1 cellular context compared by ENCODE assay signal in the genomic region with DNA sequence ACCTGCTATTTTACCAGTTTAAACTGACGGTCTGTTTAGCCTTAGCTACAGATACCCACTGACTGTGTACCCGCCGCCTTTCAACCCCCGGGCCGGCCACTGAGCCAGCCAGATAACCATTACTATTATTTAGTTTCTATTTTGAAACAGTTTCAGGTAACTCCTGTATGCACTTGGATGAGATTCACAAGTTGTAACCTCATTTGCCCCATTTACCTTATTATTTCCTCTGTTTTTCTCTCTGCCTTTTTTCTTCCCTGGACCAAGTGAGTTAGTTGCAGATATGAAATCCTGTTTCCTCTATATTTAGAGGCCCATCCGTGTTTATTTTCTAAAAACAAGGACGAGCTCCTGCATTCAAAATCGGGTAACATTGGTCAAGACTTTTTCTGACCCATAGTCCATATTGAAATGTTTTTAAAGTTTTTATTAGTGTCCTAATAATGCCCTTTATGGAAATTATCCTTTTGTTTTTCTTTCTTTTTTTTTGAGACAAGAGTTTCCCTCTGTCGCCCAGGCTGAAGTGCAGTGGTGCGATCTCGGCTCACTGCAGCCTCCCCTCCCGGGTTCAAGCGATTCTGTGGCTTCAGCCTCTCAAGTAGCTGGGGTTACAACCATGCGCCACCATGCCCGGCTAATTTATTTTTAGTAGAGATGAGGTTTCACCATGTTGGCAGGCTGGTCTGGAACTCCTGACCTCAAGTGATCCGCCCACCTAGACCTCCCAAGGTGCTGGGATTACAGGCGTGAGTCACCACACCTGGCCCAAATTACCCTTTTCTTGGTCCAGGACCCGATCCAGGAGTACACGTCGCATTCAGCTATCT.
TF ChIP-seq lines count a peak whose summit lies in the region.

No MANE protein-coding gene starts in this region.

TF ChIP-seq in HepG2, 621 proteins besides CTCF, POLR2A, EP300 and RAD21 (continued from another document and continues in another):
- TF ChIP-seq POGK (CRISPR knock-in tag; conservative IDR thresholded peaks at IDR 0.05): no peak
- TF ChIP-seq ZFP82 (CRISPR knock-in tag; IDR thresholded peaks at IDR 0.05; ENCODE audit: borderline replicate concordance): 0 out of 2 replicates have a peak, but pooled peaks have one; percentile 18
- TF ChIP-seq TBX2 (CRISPR knock-in tag; IDR thresholded peaks at IDR 0.05; ENCODE audit: borderline replicate concordance): 0 out of 2 replicates have a peak, but pooled peaks have one; percentile 14
- TF ChIP-seq SNAI1 (CRISPR knock-in tag; IDR thresholded peaks at IDR 0.05; ENCODE audit: borderline replicate concordance): no peak; the same call in 1 of the 2 replicates
- peak; percentile 8; the same call in 1 of the 2 replicates for TF ChIP-seq ZFP36L1 (CRISPR knock-in tag; IDR thresholded peaks at IDR 0.05)
- peak; percentile 15 for TF ChIP-seq MED8 (CRISPR knock-in tag; IDR thresholded peaks at IDR 0.05; ENCODE audit: insufficient replicate concordance)
- TF ChIP-seq THAP11 (CRISPR knock-in tag; IDR thresholded peaks at IDR 0.05): no peak
- TF ChIP-seq HOXA7 (CRISPR knock-in tag; IDR thresholded peaks at IDR 0.05): 0 out of 2 replicates have a peak, but pooled peaks have one; percentile 10
- peak; percentile 74 for TF ChIP-seq ZNF670 (CRISPR knock-in tag; IDR thresholded peaks at IDR 0.05; ENCODE audit: borderline replicate concordance)
- TF ChIP-seq NFIC (IDR thresholded peaks at IDR 0.05; ENCODE audit: low read length): peak; percentile 39; the same call in 1 of the 2 replicates
- peak; percentile 81 for TF ChIP-seq ZBTB37 (CRISPR knock-in tag; IDR thresholded peaks at IDR 0.05)
- TF ChIP-seq IKZF4 (CRISPR knock-in tag; IDR thresholded peaks at IDR 0.05; ENCODE audit: borderline replicate concordance, low read depth, not compliant biosample characterization): no peak
- no peak for TF ChIP-seq MXI1 (IDR thresholded peaks at IDR 0.05; ENCODE audit: borderline replicate concordance, low read depth, low read length)
- 0 out of 2 replicates have a peak, but pooled peaks have one; percentile 65 for TF ChIP-seq IRF9 (CRISPR knock-in tag; IDR thresholded peaks at IDR 0.05; ENCODE audit: borderline replicate concordance)
- TF ChIP-seq ZNF136 (CRISPR knock-in tag; IDR thresholded peaks at IDR 0.05; ENCODE audit: low read depth): peak; percentile 66; the same call in 1 of the 2 replicates
- TF ChIP-seq ZBTB38 (CRISPR knock-in tag; IDR thresholded peaks at IDR 0.05): peak; percentile 54; the same call in 1 of the 2 replicates
- TF ChIP-seq ZNF224 (CRISPR knock-in tag; IDR thresholded peaks at IDR 0.05): 0 out of 2 replicates have a peak, but pooled peaks have one; percentile 56
- TF ChIP-seq SRY (CRISPR knock-in tag; IDR thresholded peaks at IDR 0.05): 0 out of 2 replicates have a peak, but pooled peaks have one; percentile 1
- TF ChIP-seq NAIF1 (CRISPR knock-in tag; IDR thresholded peaks at IDR 0.05; ENCODE audit: borderline replicate concordance): 0 out of 2 replicates have a peak, but pooled peaks have one; percentile 16
- TF ChIP-seq ZNF552 (CRISPR knock-in tag; IDR thresholded peaks at IDR 0.05; ENCODE audit: borderline replicate concordance): no peak
- TF ChIP-seq AHDC1 (CRISPR knock-in tag; IDR thresholded peaks at IDR 0.05; ENCODE audit: borderline replicate concordance): peak; percentile 49; the same call in 1 of the 2 replicates
- peak; percentile 66; the same call in 1 of the 2 replicates for TF ChIP-seq SNAPC2 (CRISPR knock-in tag; IDR thresholded peaks at IDR 0.05)
- peak; percentile 88; the same call in 1 of the 2 replicates for TF ChIP-seq KLF15 (CRISPR knock-in tag; IDR thresholded peaks at IDR 0.05; ENCODE audit: borderline replicate concordance)
- TF ChIP-seq, protein P1, sequence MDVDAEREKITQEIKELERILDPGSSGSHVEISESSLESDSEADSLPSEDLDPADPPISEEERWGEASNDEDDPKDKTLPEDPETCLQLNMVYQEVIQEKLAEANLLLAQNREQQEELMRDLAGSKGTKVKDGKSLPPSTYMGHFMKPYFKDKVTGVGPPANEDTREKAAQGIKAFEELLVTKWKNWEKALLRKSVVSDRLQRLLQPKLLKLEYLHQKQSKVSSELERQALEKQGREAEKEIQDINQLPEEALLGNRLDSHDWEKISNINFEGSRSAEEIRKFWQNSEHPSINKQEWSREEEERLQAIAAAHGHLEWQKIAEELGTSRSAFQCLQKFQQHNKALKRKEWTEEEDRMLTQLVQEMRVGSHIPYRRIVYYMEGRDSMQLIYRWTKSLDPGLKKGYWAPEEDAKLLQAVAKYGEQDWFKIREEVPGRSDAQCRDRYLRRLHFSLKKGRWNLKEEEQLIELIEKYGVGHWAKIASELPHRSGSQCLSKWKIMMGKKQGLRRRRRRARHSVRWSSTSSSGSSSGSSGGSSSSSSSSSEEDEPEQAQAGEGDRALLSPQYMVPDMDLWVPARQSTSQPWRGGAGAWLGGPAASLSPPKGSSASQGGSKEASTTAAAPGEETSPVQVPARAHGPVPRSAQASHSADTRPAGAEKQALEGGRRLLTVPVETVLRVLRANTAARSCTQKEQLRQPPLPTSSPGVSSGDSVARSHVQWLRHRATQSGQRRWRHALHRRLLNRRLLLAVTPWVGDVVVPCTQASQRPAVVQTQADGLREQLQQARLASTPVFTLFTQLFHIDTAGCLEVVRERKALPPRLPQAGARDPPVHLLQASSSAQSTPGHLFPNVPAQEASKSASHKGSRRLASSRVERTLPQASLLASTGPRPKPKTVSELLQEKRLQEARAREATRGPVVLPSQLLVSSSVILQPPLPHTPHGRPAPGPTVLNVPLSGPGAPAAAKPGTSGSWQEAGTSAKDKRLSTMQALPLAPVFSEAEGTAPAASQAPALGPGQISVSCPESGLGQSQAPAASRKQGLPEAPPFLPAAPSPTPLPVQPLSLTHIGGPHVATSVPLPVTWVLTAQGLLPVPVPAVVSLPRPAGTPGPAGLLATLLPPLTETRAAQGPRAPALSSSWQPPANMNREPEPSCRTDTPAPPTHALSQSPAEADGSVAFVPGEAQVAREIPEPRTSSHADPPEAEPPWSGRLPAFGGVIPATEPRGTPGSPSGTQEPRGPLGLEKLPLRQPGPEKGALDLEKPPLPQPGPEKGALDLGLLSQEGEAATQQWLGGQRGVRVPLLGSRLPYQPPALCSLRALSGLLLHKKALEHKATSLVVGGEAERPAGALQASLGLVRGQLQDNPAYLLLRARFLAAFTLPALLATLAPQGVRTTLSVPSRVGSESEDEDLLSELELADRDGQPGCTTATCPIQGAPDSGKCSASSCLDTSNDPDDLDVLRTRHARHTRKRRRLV (CRISPR knock-in tag; IDR thresholded peaks at IDR 0.05): 0 out of 2 replicates have a peak, but pooled peaks have one; percentile 31
- no peak for TF ChIP-seq ZNF878 (CRISPR knock-in tag; IDR thresholded peaks at IDR 0.05)
- no peak for TF ChIP-seq ZSCAN20 (CRISPR knock-in tag; IDR thresholded peaks at IDR 0.05; ENCODE audit: borderline replicate concordance)
- TF ChIP-seq CREM (IDR thresholded peaks at IDR 0.05): peak; percentile 81
- TF ChIP-seq CREM (CRISPR knock-in tag; IDR thresholded peaks at IDR 0.05): no peak
- TF ChIP-seq ZNF775 (CRISPR knock-in tag; IDR thresholded peaks at IDR 0.05; ENCODE audit: borderline replicate concordance): 0 out of 2 replicates have a peak, but pooled peaks have one; percentile 51
- TF ChIP-seq, protein P2, sequence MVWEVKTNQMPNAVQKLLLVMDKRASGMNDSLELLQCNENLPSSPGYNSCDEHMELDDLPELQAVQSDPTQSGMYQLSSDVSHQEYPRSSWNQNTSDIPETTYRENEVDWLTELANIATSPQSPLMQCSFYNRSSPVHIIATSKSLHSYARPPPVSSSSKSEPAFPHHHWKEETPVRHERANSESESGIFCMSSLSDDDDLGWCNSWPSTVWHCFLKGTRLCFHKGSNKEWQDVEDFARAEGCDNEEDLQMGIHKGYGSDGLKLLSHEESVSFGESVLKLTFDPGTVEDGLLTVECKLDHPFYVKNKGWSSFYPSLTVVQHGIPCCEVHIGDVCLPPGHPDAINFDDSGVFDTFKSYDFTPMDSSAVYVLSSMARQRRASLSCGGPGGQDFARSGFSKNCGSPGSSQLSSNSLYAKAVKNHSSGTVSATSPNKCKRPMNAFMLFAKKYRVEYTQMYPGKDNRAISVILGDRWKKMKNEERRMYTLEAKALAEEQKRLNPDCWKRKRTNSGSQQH (CRISPR knock-in tag; IDR thresholded peaks at IDR 0.05; ENCODE audit: low read depth): peak; percentile 15; the same call in 1 of the 2 replicates
- 0 out of 2 replicates have a peak, but pooled peaks have one; percentile 9 for TF ChIP-seq GLI4 (CRISPR knock-in tag; IDR thresholded peaks at IDR 0.05; ENCODE audit: borderline replicate concordance)
- TF ChIP-seq THYN1 (CRISPR knock-in tag; IDR thresholded peaks at IDR 0.05; ENCODE audit: borderline replicate concordance, low read depth): 0 out of 2 replicates have a peak, but pooled peaks have one; percentile 88
- TF ChIP-seq, protein P3, sequence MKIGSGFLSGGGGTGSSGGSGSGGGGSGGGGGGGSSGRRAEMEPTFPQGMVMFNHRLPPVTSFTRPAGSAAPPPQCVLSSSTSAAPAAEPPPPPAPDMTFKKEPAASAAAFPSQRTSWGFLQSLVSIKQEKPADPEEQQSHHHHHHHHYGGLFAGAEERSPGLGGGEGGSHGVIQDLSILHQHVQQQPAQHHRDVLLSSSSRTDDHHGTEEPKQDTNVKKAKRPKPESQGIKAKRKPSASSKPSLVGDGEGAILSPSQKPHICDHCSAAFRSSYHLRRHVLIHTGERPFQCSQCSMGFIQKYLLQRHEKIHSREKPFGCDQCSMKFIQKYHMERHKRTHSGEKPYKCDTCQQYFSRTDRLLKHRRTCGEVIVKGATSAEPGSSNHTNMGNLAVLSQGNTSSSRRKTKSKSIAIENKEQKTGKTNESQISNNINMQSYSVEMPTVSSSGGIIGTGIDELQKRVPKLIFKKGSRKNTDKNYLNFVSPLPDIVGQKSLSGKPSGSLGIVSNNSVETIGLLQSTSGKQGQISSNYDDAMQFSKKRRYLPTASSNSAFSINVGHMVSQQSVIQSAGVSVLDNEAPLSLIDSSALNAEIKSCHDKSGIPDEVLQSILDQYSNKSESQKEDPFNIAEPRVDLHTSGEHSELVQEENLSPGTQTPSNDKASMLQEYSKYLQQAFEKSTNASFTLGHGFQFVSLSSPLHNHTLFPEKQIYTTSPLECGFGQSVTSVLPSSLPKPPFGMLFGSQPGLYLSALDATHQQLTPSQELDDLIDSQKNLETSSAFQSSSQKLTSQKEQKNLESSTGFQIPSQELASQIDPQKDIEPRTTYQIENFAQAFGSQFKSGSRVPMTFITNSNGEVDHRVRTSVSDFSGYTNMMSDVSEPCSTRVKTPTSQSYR (CRISPR knock-in tag; IDR thresholded peaks at IDR 0.05; ENCODE audit: borderline replicate concordance): no peak
